ENCODE assay signal across 2 cellular contexts in genomic region chr6:151783692-151784091, GRCh38.
A peak's percentile ranks its signal among the peaks of the same experiment; 100 is the strongest.
TF ChIP-seq lines count a peak whose summit lies in the region.

No MANE protein-coding gene starts in this region.

TF ChIP-seq in HepG2, 621 proteins besides CTCF, POLR2A, EP300 and RAD21:
- TF ChIP-seq U2AF2 (IDR thresholded peaks at IDR 0.05; ENCODE audit: low read depth, low read length) (no peak), MAFF (IDR thresholded peaks at IDR 0.05; ENCODE audit: low read depth, low read length) (peak; percentile 85), MAFK (conservative IDR thresholded peaks at IDR 0.05 in 1 of 2, IDR thresholded peaks at IDR 0.05 in 1 of 2; ENCODE audit: low read length in 2 of 2) (peak; percentile 87 to 90)

TF ChIP-seq in K562, 482 proteins besides CTCF, POLR2A, EP300 and RAD21:
- TF ChIP-seq ZNF316 (IDR thresholded peaks at IDR 0.05): peak; percentile 68
- TF ChIP-seq, protein P1, sequence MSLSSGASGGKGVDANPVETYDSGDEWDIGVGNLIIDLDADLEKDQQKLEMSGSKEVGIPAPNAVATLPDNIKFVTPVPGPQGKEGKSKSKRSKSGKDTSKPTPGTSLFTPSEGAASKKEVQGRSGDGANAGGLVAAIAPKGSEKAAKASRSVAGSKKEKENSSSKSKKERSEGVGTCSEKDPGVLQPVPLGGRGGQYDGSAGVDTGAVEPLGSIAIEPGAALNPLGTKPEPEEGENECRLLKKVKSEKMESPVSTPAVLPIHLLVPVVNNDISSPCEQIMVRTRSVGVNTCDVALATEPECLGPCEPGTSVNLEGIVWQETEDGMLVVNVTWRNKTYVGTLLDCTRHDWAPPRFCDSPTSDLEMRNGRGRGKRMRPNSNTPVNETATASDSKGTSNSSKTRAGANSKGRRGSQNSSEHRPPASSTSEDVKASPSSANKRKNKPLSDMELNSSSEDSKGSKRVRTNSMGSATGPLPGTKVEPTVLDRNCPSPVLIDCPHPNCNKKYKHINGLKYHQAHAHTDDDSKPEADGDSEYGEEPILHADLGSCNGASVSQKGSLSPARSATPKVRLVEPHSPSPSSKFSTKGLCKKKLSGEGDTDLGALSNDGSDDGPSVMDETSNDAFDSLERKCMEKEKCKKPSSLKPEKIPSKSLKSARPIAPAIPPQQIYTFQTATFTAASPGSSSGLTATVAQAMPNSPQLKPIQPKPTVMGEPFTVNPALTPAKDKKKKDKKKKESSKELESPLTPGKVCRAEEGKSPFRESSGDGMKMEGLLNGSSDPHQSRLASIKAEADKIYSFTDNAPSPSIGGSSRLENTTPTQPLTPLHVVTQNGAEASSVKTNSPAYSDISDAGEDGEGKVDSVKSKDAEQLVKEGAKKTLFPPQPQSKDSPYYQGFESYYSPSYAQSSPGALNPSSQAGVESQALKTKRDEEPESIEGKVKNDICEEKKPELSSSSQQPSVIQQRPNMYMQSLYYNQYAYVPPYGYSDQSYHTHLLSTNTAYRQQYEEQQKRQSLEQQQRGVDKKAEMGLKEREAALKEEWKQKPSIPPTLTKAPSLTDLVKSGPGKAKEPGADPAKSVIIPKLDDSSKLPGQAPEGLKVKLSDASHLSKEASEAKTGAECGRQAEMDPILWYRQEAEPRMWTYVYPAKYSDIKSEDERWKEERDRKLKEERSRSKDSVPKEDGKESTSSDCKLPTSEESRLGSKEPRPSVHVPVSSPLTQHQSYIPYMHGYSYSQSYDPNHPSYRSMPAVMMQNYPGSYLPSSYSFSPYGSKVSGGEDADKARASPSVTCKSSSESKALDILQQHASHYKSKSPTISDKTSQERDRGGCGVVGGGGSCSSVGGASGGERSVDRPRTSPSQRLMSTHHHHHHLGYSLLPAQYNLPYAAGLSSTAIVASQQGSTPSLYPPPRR (CRISPR knock-in tag; IDR thresholded peaks at IDR 0.05; ENCODE audit: borderline replicate concordance): no peak
- peak; percentile 37; the same call in 1 of the 2 replicates for TF ChIP-seq MAFF (IDR thresholded peaks at IDR 0.05; ENCODE audit: low read length)
- 0 out of 2 replicates have a peak, but pooled peaks have one; percentile 21 for TF ChIP-seq C11orf30 (IDR thresholded peaks at IDR 0.05; ENCODE audit: low read depth)
